ENCODE assay signal across 8 cellular contexts in the genomic region with DNA sequence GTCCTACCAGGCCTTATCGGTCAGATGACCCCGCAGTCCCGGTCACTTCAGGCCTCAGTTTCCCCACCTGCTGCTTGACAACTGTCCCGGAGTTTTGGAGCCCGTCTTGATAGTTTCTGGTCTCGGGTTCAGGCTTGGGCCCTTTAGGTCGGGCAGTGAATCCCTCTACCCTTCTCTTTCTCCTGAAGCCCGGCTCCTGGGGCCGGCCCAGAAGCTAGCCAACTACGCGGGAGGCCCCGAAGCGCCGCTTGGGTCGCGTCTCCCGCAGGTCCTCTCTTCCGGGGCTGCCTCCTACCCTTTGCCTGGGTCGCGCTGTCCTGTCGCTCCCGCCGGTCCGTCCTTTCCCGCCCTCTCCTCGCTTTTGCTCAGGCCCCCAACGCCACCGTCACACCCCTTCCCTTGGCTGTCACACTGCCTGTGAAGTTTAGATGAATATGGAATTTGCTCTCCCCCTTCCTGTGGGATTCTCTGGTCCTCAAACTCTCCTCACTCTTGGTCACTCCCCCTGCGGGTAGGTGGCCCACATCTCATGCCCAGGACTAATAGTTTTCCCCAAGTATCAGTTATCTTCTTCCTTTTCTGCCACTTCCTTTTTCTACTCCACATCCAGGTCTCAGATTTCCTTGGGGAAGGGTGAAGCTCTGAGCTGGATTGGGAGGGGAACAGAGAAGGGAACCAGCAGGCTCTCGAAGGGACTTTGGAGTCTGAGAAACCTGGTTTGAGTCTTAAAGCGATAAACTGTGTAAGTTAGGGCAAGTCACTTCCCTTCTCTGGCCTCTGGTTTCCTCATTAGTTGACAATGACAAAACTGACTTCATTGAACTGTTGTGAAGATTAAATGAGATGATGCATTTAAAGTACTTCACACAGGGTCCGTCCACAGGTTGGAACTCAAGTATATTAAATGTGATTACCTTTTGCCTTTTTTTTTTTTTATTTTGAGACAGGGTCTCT. TPM values are rescaled to one million over a fixed set of nuclear protein-coding genes. Genes with fewer than 3 reads are reported as not detected.
DNase-seq lines count a peak whose midpoint lies in the region; ATAC-seq, FAIRE-seq and TF ChIP-seq lines count a peak whose summit lies in the region.

No MANE protein-coding gene starts in this region.

- intact Hi-C loops in endothelial cell of umbilical vein (cut with micrococcal nuclease) = loop anchor here (1.0 to 2.0 kb wide), 2 partner anchors 11 to 46 kb away; no protein-coding TSS in a partner anchor

- peaks cover 0 to 2% (median 0%) of the 10 kb centered on the region in 9 donors for H3K9me3 Mint-ChIP-seq in naive thymus-derived CD8-positive, alpha-beta T cell

- TF ChIP-seq POLR2A in endothelial cell of umbilical vein (IDR thresholded peaks at IDR 0.05; ENCODE audit: low read depth, low read length) = peak; percentile 34

- peak; percentile 50 to 51 for DNase-seq in AML-193 (lab: John Stamatoyannopoulos, UW)
- peak; percentile 45 for DNase-seq in H4 (ENCODE audit: low spot score)
- peak; percentile 34 for DNase-seq in endothelial cell of umbilical vein (ENCODE audit: low read depth, low spot score)
- DNase-seq in naive thymus-derived CD8-positive, alpha-beta T cell = no peak
- no peak for DNase-seq in NCI-H2196 (lab: John Stamatoyannopoulos, UW; ENCODE audit: unreplicated experiment)
- DNase-seq in effector CD8-positive, alpha-beta T cell (lab: John Stamatoyannopoulos, UW) = no peak
- no peak for DNase-seq in midbrain (lab: John Stamatoyannopoulos, UW)

- H3K4me1 Mint-ChIP-seq in naive thymus-derived CD8-positive, alpha-beta T cell = peaks cover 27 to 54% (median 48%) of the 10 kb centered on the region in 4 donors

- H3K36me3 ChIP-seq in endothelial cell of umbilical vein (ENCODE audit: control insufficient read depth in 2 of 2, extremely low read depth in 1 of 2, insufficient read depth in 2 of 2, low read length in 2 of 2) = peaks cover 13 to 27% of the 10 kb centered on the region in 2 experiments

- H3K36me3 Mint-ChIP-seq in naive thymus-derived CD8-positive, alpha-beta T cell = peaks cover 3 to 47% (median 8%) of the 10 kb centered on the region in 3 donors

- H3K27ac Mint-ChIP-seq in naive thymus-derived CD8-positive, alpha-beta T cell = peak overlapping the region; percentile 95 to 100 (median 98)

- dilution Hi-C loops in endothelial cell of umbilical vein (cut with MboI; ENCODE audit: extremely low pct_ligation_motif_present, low sequenced_read_pairs) = no loop called here

- peak overlapping the region; percentile 92 for H3K4me2 ChIP-seq in endothelial cell of umbilical vein (ENCODE audit: insufficient read depth, low read length)

- peak; percentile 26 for FAIRE-seq in endothelial cell of umbilical vein (lab: Jason Lieb, UNC)

- no peaks in the 10 kb centered on the region for H3K9me1 ChIP-seq in endothelial cell of umbilical vein (replicated peaks; ENCODE audit: control insufficient read depth, extremely low read depth, insufficient read depth, low read length)

- no peaks in the 10 kb centered on the region for H3K27me3 ChIP-seq in endothelial cell of umbilical vein (ENCODE audit: control insufficient read depth in 2 of 2, insufficient read depth in 2 of 2, low read length in 2 of 2)

- BruUV-seq in endothelial cell of umbilical vein (replicated peaks; lab: Mats Ljungman, UMichigan) = TSS peak; percentile 41

- H3K4me3 Mint-ChIP-seq in naive thymus-derived CD8-positive, alpha-beta T cell = peak overlapping the region; percentile 89 to 98 (median 94)

- no peaks in the 10 kb centered on the region for H4K20me1 ChIP-seq in endothelial cell of umbilical vein (replicated peaks; ENCODE audit: control insufficient read depth, extremely low read depth, insufficient read depth, low read length)

- peak overlapping the region; percentile 90 for H3K9ac ChIP-seq in endothelial cell of umbilical vein (replicated peaks; ENCODE audit: extremely low read depth, insufficient read depth, low read length)

- POLR2A ChIA-PET in endothelial cell of umbilical vein (lab: Charles Lee) = no interaction called here
- POLR2A ChIA-PET in naive thymus-derived CD8-positive, alpha-beta T cell (lab: Charles Lee) = interaction anchor here (0.6 to 6.7 kb wide), 11 partner anchors 13 to 1074 kb away, joined by 3 to 102 read pairs (median 4); partner anchors contain the start of genes CCDC85B, CNIH2, PCNX3 and RELA

- ATAC-seq in SK-N-SH treated with all-trans-retinoic acid at 6 μM for 48 hours = 0 out of 3 replicates have a peak, but pooled peaks have one; percentile 1
- ATAC-seq in naive thymus-derived CD8-positive, alpha-beta T cell = no peak

- H3K27ac ChIP-seq in endothelial cell of umbilical vein (ENCODE audit: insufficient read depth, low read depth, low read length) = peak overlapping the region; percentile 70

- CTCF ChIA-PET in endothelial cell of umbilical vein (lab: Charles Lee) = interaction anchor here (6.2 kb wide), 1 partner anchor 12 kb away, joined by 53 read pairs; no protein-coding TSS in a partner anchor

- peaks cover 28% of the 10 kb centered on the region for H3K79me2 ChIP-seq in endothelial cell of umbilical vein (ENCODE audit: control insufficient read depth, insufficient read depth, low read length)

- peaks cover 12% of the 10 kb centered on the region for H3K4me1 ChIP-seq in endothelial cell of umbilical vein (ENCODE audit: control insufficient read depth, extremely low read depth, insufficient read depth, low read length)

- peak in 1 of 2 donors; percentile 26 for TF ChIP-seq CTCF in endothelial cell of umbilical vein (IDR thresholded peaks at IDR 0.05; ENCODE audit: extremely low read depth in 1 of 2, insufficient read depth in 1 of 2, low read depth in 1 of 2, low read length in 2 of 2)

- H2AFZ ChIP-seq in endothelial cell of umbilical vein (ENCODE audit: low read depth, low read length) = no peak overlapping the region

- peak overlapping the region; percentile 85 to 93 (median 91) for H3K4me3 ChIP-seq in endothelial cell of umbilical vein (replicated peaks in 1 of 3; ENCODE audit: insufficient read depth in 1 of 3, low read depth in 1 of 3, low read length in 3 of 3)

- H3K27me3 Mint-ChIP-seq in naive thymus-derived CD8-positive, alpha-beta T cell = peaks cover 0 to 2% (median 0%) of the 10 kb centered on the region in 5 donors

- H3K9me3 ChIP-seq in endothelial cell of umbilical vein (replicated peaks; ENCODE audit: control insufficient read depth, insufficient read depth, low read length) = no peaks in the 10 kb centered on the region

RNA-seq across cellular contexts. Expression of gene RAB1B, which starts 0.8 kb away (rescaled TPM):
- 98.6 and 111 TPM in 2 replicates for total RNA-seq in H4 (2014; rRNA removed; shearing (Covaris generic))
- 171 and 177 TPM in 2 replicates for total RNA-seq in endothelial cell of umbilical vein
- 383 and 465 TPM in 2 replicates for polyA plus RNA-seq in endothelial cell of umbilical vein
- 271 and 287 TPM in 2 replicates for polyA plus RNA-seq in endothelial cell of umbilical vein (2011; cell fraction: cytosol; rRNA removed)
- polyA plus RNA-seq in endothelial cell of umbilical vein (2011; cell fraction: nucleus; rRNA removed) = 117 and 129 TPM in 2 replicates
- 185 and 190 TPM in 2 replicates for polyA plus RNA-seq in endothelial cell of umbilical vein (2012)
- 213 and 227 TPM in 2 replicates for polyA minus RNA-seq in endothelial cell of umbilical vein
- 118 TPM for polyA minus RNA-seq in endothelial cell of umbilical vein (2011; cell fraction: cytosol; rRNA and poly(A)+ RNA removed)
- 31.0 and 34.3 TPM in 2 replicates for polyA minus RNA-seq in endothelial cell of umbilical vein (2011; cell fraction: nucleus; rRNA and poly(A)+ RNA removed)
- 10 to 100 TPM; 68.4 to 69.2 TPM for total RNA-seq in naive thymus-derived CD8-positive, alpha-beta T cell
- 10 to 100 TPM; 13.1 to 16.1 (median 14.0) TPM for polyA plus RNA-seq in naive thymus-derived CD8-positive, alpha-beta T cell

RNA-seq across cellular contexts. Expression of gene CNIH2, which starts 8.7 kb away (rescaled TPM):
- total RNA-seq in H4 (2014; rRNA removed; shearing (Covaris generic)) = 8.4 and 10.8 TPM in 2 replicates
- total RNA-seq in endothelial cell of umbilical vein = 0.78 and 1.2 TPM in 2 replicates
- polyA plus RNA-seq in endothelial cell of umbilical vein = 0.46 and 0.91 TPM in 2 replicates
- 0.30 and 0.56 TPM in 2 replicates for polyA plus RNA-seq in endothelial cell of umbilical vein (2011; cell fraction: cytosol; rRNA removed)
- polyA plus RNA-seq in endothelial cell of umbilical vein (2011; cell fraction: nucleus; rRNA removed) = 1.9 and 2.1 TPM in 2 replicates
- polyA plus RNA-seq in endothelial cell of umbilical vein (2012) = 0.55 and 0.74 TPM in 2 replicates
- 0.75 TPM in 1 of 2 replicates, not detected in the other for polyA minus RNA-seq in endothelial cell of umbilical vein
- not detected for polyA minus RNA-seq in endothelial cell of umbilical vein (2011; cell fraction: cytosol; rRNA and poly(A)+ RNA removed)
- 0.38 and 0.82 TPM in 2 replicates for polyA minus RNA-seq in endothelial cell of umbilical vein (2011; cell fraction: nucleus; rRNA and poly(A)+ RNA removed)
- 1 to 10 TPM; 1.1 to 2.8 TPM for total RNA-seq in naive thymus-derived CD8-positive, alpha-beta T cell
- polyA plus RNA-seq in naive thymus-derived CD8-positive, alpha-beta T cell = not detected

RNA-seq across cellular contexts. Expression of gene KLC2, which starts 11.7 kb away (rescaled TPM):
- 9.0 and 15.1 TPM in 2 replicates for total RNA-seq in H4 (2014; rRNA removed; shearing (Covaris generic))
- total RNA-seq in endothelial cell of umbilical vein = 39.2 and 40.5 TPM in 2 replicates
- polyA plus RNA-seq in endothelial cell of umbilical vein = 20.7 and 24.0 TPM in 2 replicates
- polyA plus RNA-seq in endothelial cell of umbilical vein (2011; cell fraction: cytosol; rRNA removed) = 15.7 and 18.9 TPM in 2 replicates
- 50.7 and 54.4 TPM in 2 replicates for polyA plus RNA-seq in endothelial cell of umbilical vein (2011; cell fraction: nucleus; rRNA removed)
- polyA plus RNA-seq in endothelial cell of umbilical vein (2012) = 26.9 and 32.7 TPM in 2 replicates
- 20.0 and 25.8 TPM in 2 replicates for polyA minus RNA-seq in endothelial cell of umbilical vein
- polyA minus RNA-seq in endothelial cell of umbilical vein (2011; cell fraction: cytosol; rRNA and poly(A)+ RNA removed) = 26.3 TPM
- polyA minus RNA-seq in endothelial cell of umbilical vein (2011; cell fraction: nucleus; rRNA and poly(A)+ RNA removed) = 15.4 and 17.8 TPM in 2 replicates
- 10 to 100 TPM; 35.7 to 38.4 TPM for total RNA-seq in naive thymus-derived CD8-positive, alpha-beta T cell
- 1 to 10 TPM; 3.7 to 8.1 (median 6.1) TPM for polyA plus RNA-seq in naive thymus-derived CD8-positive, alpha-beta T cell

RNA-seq across cellular contexts. Expression of gene YIF1A, which starts 19.7 kb away (rescaled TPM):
- 114 and 120 TPM in 2 replicates for total RNA-seq in H4 (2014; rRNA removed; shearing (Covaris generic))
- 104 and 123 TPM in 2 replicates for total RNA-seq in endothelial cell of umbilical vein
- polyA plus RNA-seq in endothelial cell of umbilical vein = 271 and 383 TPM in 2 replicates
- polyA plus RNA-seq in endothelial cell of umbilical vein (2011; cell fraction: cytosol; rRNA removed) = 178 and 186 TPM in 2 replicates
- 117 and 128 TPM in 2 replicates for polyA plus RNA-seq in endothelial cell of umbilical vein (2011; cell fraction: nucleus; rRNA removed)
- polyA plus RNA-seq in endothelial cell of umbilical vein (2012) = 110 and 156 TPM in 2 replicates
- polyA minus RNA-seq in endothelial cell of umbilical vein = 163 and 172 TPM in 2 replicates
- 190 TPM for polyA minus RNA-seq in endothelial cell of umbilical vein (2011; cell fraction: cytosol; rRNA and poly(A)+ RNA removed)
- polyA minus RNA-seq in endothelial cell of umbilical vein (2011; cell fraction: nucleus; rRNA and poly(A)+ RNA removed) = 26.3 and 28.1 TPM in 2 replicates
- 10 to 100 TPM; 26.9 to 36.8 TPM for total RNA-seq in naive thymus-derived CD8-positive, alpha-beta T cell
- polyA plus RNA-seq in naive thymus-derived CD8-positive, alpha-beta T cell = 10 to 100 TPM; 49.1 to 59.9 (median 53.9) TPM

RNA-seq across cellular contexts. Expression of gene TMEM151A, which starts 22.5 kb away (rescaled TPM):
- total RNA-seq in H4 (2014; rRNA removed; shearing (Covaris generic)) = 0.08 and 0.10 TPM in 2 replicates
- not detected in 2 replicates for total RNA-seq in endothelial cell of umbilical vein
- polyA plus RNA-seq in endothelial cell of umbilical vein = 0.03 TPM in 1 of 2 replicates, not detected in the other
- polyA plus RNA-seq in endothelial cell of umbilical vein (2011; cell fraction: cytosol; rRNA removed) = not detected in 2 replicates
- not detected in 2 replicates for polyA plus RNA-seq in endothelial cell of umbilical vein (2011; cell fraction: nucleus; rRNA removed)
- 0.10 TPM in 1 of 2 replicates, not detected in the other for polyA plus RNA-seq in endothelial cell of umbilical vein (2012)
- polyA minus RNA-seq in endothelial cell of umbilical vein = not detected in 2 replicates
- polyA minus RNA-seq in endothelial cell of umbilical vein (2011; cell fraction: cytosol; rRNA and poly(A)+ RNA removed) = not detected
- polyA minus RNA-seq in endothelial cell of umbilical vein (2011; cell fraction: nucleus; rRNA and poly(A)+ RNA removed) = not detected in 2 replicates
- total RNA-seq in naive thymus-derived CD8-positive, alpha-beta T cell = under 1 TPM in 1 of 2 experiments, not detected in 1; 0.13 TPM
- not detected for polyA plus RNA-seq in naive thymus-derived CD8-positive, alpha-beta T cell

Comparison
In these comparisons a context has a peak if more than half of its experiments do, and no peak if none do; other contexts are left out.
1. DNase-seq: peak in AML-193 (2 of 2), H4 (single experiment) and endothelial cell of umbilical vein (single experiment); none in naive thymus-derived CD8-positive, alpha-beta T cell (0 of 10), NCI-H2196 (single experiment), effector CD8-positive, alpha-beta T cell (single experiment) and midbrain (single experiment).